8 cellular contexts compared by ENCODE assay signal in the genomic region with DNA sequence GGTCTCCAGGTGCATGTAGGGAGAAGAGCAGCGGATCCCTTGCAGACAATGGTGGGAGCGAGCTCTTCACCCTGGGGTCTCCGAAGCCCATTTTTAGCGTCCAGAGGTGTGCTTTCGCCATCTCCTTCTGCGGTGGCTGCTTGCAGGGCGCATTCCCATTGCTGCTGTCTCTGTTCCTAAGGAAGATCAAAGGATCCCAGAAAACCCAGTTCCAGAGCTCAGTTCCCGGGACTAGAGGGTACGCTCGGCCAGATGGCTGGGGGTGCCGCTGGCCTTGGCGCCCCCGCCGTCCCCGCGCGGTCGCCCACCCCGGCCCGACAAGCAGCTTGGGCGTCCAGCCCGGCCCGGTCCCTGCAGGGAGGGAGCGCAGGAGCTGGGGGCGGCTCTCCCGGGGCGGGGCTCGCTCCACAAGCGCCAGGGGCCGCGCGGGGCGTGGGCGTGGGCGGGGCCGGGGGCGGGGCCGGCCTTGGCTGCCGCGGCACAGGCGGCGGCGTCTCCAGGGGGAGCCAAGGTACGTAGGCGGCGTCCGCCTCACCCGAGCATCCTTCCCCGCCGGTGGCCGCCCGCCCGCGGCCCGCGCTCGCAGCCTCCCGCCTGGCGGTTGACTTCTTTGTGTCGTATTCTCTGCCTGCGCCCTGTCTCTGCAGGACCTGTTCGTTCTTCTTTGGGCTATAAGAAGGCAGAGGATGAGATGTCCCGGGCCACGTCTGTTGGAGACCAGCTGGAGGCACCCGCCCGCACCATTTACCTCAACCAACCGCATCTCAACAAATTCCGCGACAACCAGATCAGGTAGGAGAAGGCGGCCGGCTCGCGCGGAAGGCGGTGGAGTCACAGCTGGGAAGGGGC.
DNase-seq lines count a peak whose midpoint lies in the region; ATAC-seq, FAIRE-seq and TF ChIP-seq lines count a peak whose summit lies in the region.

No MANE protein-coding gene starts in this region.

- H3K9me3 ChIP-seq in WERI-Rb-1 (ENCODE audit: severe bottlenecking) = peaks cover 6% of the 10 kb centered on the region
- H3K9me3 ChIP-seq in iPS-20b (ENCODE audit: insufficient read depth, low read depth, low read length) = no peaks in the 10 kb centered on the region

- FAIRE-seq in H54 (lab: Jason Lieb, UNC) = no peak

- ATAC-seq in HG03342 (IDR thresholded peaks at IDR 0.05; ENCODE audit: unreplicated experiment) (no peak), HG03432 (IDR thresholded peaks at IDR 0.05; ENCODE audit: unreplicated experiment) (no peak), HG02973 (IDR thresholded peaks at IDR 0.05; ENCODE audit: unreplicated experiment) (no peak)

- peak; percentile 43 for TF ChIP-seq CTCF in WERI-Rb-1 (IDR thresholded peaks at IDR 0.05; ENCODE audit: low read depth, low read length)

- H3K4me3 ChIP-seq in H7 (ENCODE audit: insufficient read depth, low read depth, low read length) (peak overlapping the region; percentile 55), WERI-Rb-1 (ENCODE audit: low read depth, low read length) (peak overlapping the region; percentile 45), iPS-20b (ENCODE audit: low read length) (peak overlapping the region; percentile 89)

- H3K27me3 ChIP-seq in H7 (ENCODE audit: control insufficient read depth, insufficient read depth, low read length) = peaks cover 25% of the 10 kb centered on the region
- peaks cover 2% of the 10 kb centered on the region for H3K27me3 ChIP-seq in WERI-Rb-1 (ENCODE audit: insufficient read depth, low read depth, severe bottlenecking)
- H3K27me3 ChIP-seq in iPS-20b (ENCODE audit: insufficient read depth, low read length) = peaks cover 41% of the 10 kb centered on the region

- no peaks in the 10 kb centered on the region for H3K36me3 ChIP-seq in H7 (replicated peaks; ENCODE audit: control insufficient read depth, insufficient read depth, low read length)
- no peaks in the 10 kb centered on the region for H3K36me3 ChIP-seq in WERI-Rb-1
- no peaks in the 10 kb centered on the region for H3K36me3 ChIP-seq in iPS-20b (ENCODE audit: insufficient read depth, low read depth, low read length)

- H3K27ac ChIP-seq in WERI-Rb-1 (peak overlapping the region; percentile 56), iPS-20b (ENCODE audit: low read length) (no peak overlapping the region)

- H3K4me1 ChIP-seq in iPS-20b (ENCODE audit: insufficient read depth, low read length) = no peaks in the 10 kb centered on the region

- H3K9ac ChIP-seq in iPS-20b (ENCODE audit: low read depth, low read length) = peak overlapping the region; percentile 61; the same call in 1 of the 2 replicates

- peak; percentile 36 for DNase-seq in AG08396 (ENCODE audit: low spot score)
- DNase-seq in H7 = peak; percentile 95
- peak; percentile 92 for DNase-seq in WERI-Rb-1
- DNase-seq in H54 (ENCODE audit: insufficient read length, low spot score) = no peak

- no peak for TF ChIP-seq POLR2A in H54 (IDR thresholded peaks at IDR 0.05; ENCODE audit: low read depth, low read length)
